8 cellular contexts compared by ENCODE assay signal in the genomic region with DNA sequence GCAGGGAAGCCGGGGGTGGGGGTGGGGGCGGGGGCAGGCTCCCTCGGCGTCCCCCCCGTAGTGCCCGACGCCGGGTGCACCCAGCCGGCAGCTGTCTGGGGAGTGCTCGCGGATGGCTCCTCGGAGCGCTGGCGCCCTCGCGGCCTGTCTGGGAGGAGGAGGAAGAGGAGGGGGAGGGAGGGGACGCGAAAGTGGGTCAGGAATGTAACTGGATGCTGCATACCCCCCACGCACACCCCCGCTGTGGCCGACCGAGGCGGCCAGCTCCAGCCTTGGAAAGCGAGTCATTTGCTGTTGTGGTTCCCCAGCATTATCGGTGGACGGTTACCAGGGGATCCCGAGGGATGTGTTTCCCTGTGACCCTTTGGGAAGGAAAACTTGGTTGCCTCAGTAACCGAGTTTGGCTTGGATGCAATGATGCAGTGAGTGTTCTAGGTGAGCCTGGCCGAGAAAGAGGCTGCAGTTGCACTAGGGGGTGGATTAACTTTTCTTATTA.
A peak's percentile ranks its signal among the peaks of the same experiment; 100 is the strongest.
DNase-seq lines count a peak whose midpoint lies in the region; ATAC-seq and TF ChIP-seq lines count a peak whose summit lies in the region.

No MANE protein-coding gene starts in this region.

- H3K4me1 ChIP-seq in NT2/D1 (ENCODE audit: insufficient read depth, insufficient read length) = no peaks in the 10 kb centered on the region

- no peaks in the 10 kb centered on the region for H3K36me3 ChIP-seq in NT2/D1 (ENCODE audit: insufficient read depth, insufficient read length, low read length)

- DNase-seq in SHP77 (lab: John Stamatoyannopoulos, UW) = peak; percentile 22 to 43
- no peak for DNase-seq in SHP77 treated with DMSO at 0.1 percent for 48 hours (lab: John Stamatoyannopoulos, UW)
- DNase-seq in NT2/D1 (ENCODE audit: low read depth, low spot score) = no peak
- DNase-seq in cardiac fibroblast (ENCODE audit: low read depth in 2 of 2) = peak; percentile 60 to 77
- DNase-seq in islet precursor cell = peak; percentile 75
- DNase-seq in skeletal muscle cell (ENCODE audit: low read depth) = peak; percentile 86
- DNase-seq in 8988T = no peak

- no peak for TF ChIP-seq CTCF in cardiac fibroblast (IDR thresholded peaks at IDR 0.05; ENCODE audit: low read depth, low read length)

- ATAC-seq in GM21786 (IDR thresholded peaks at IDR 0.05; ENCODE audit: unreplicated experiment) = no peak

- H3K9me3 ChIP-seq in NT2/D1 (ENCODE audit: insufficient read depth, low read length) = no peaks in the 10 kb centered on the region

- no peaks in the 10 kb centered on the region for H3K27me3 ChIP-seq in NT2/D1 (ENCODE audit: insufficient read depth, insufficient read length)

- H3K4me3 ChIP-seq in NT2/D1 (ENCODE audit: insufficient read length, low read depth) = peak overlapping the region; percentile 59
- peak overlapping the region; percentile 17 to 18 for H3K4me3 ChIP-seq in cardiac fibroblast (replicated peaks in 1 of 2; ENCODE audit: low read depth in 2 of 2, low read length in 2 of 2)
- H3K4me3 ChIP-seq in skeletal muscle cell (ENCODE audit: low read depth, low read length) = peak overlapping the region; percentile 47

- H3K9ac ChIP-seq in NT2/D1 (ENCODE audit: insufficient read length, low read depth) = peak overlapping the region; percentile 72

Comparison
In these comparisons a context has a peak if more than half of its experiments do, and no peak if none do; other contexts are left out.
1. DNase-seq: peak in SHP77 (2 of 2), cardiac fibroblast (2 of 2), islet precursor cell (single experiment) and skeletal muscle cell (single experiment); none in SHP77 treated with DMSO at 0.1 percent for 48 hours (single experiment), NT2/D1 (single experiment) and 8988T (single experiment).
2. Peak in every context shown above with its lines, with median percentiles within 50 percentile points of each other: H3K4me3 ChIP-seq.